ENCODE assay signal across 8 cellular contexts in genomic region chr17:48505788-48506187, GRCh38. TPM values are rescaled to one million over a fixed set of nuclear protein-coding genes. Genes with fewer than 3 reads are reported as not detected.
A peak's percentile ranks its signal among the peaks of the same experiment; 100 is the strongest.
DNase-seq lines count a peak whose midpoint lies in the region; ATAC-seq, FAIRE-seq and TF ChIP-seq lines count a peak whose summit lies in the region.

No MANE protein-coding gene starts in this region.

- H2AFZ ChIP-seq in OCI-LY7 (ENCODE audit: low read length) (no peak overlapping the region), astrocyte (ENCODE audit: low read depth, low read length) (no peak overlapping the region)

- no peaks in the 10 kb centered on the region for H3K27me3 ChIP-seq in astrocyte (ENCODE audit: insufficient read depth, low read length)

- H3K79me2 ChIP-seq in OCI-LY7 (ENCODE audit: insufficient read depth, low read depth, low read length), result no peaks in the 10 kb centered on the region
- no peaks in the 10 kb centered on the region for H3K79me2 ChIP-seq in astrocyte (ENCODE audit: insufficient read depth, low read length)

- intact Hi-C loops in Calu3 (cut with micrococcal nuclease; ENCODE audit: unreplicated experiment), result loop anchor here (5.0 kb wide), 1 partner anchor 37 kb away; no protein-coding TSS in a partner anchor
- intact Hi-C loops in OCI-LY7 (cut with micrococcal nuclease; ENCODE audit: unreplicated experiment), result no loop called here

- TF ChIP-seq CTCF in Calu3 (IDR thresholded peaks at IDR 0.05; ENCODE audit: unreplicated experiment) (no peak), OCI-LY7 (conservative IDR thresholded peaks at IDR 0.05; ENCODE audit: low read length) (no peak), astrocyte (IDR thresholded peaks at IDR 0.05; ENCODE audit: insufficient read depth, low read depth, low read length) (no peak), chondrocyte (IDR thresholded peaks at IDR 0.05) (no peak)

- no peaks in the 10 kb centered on the region for H3K36me3 Mint-ChIP-seq in Calu3 (ENCODE audit: insufficient read depth, unreplicated experiment)
- no peaks in the 10 kb centered on the region for H3K36me3 Mint-ChIP-seq in astrocyte (ENCODE audit: low read depth, unreplicated experiment)
- H3K36me3 Mint-ChIP-seq in naive thymus-derived CD8-positive, alpha-beta T cell, result no peaks in the 10 kb centered on the region
- no peaks in the 10 kb centered on the region for H3K36me3 Mint-ChIP-seq in chondrocyte (ENCODE audit: low read depth)

- H3K4me1 ChIP-seq in OCI-LY7 (ENCODE audit: insufficient read depth, low read length, poor library complexity, severe bottlenecking), result peaks cover 21% of the 10 kb centered on the region
- peaks cover 18% of the 10 kb centered on the region for H3K4me1 ChIP-seq in astrocyte (ENCODE audit: insufficient read depth, low read length)

- H3K27ac Mint-ChIP-seq in Calu3 (ENCODE audit: unreplicated experiment), result no peak overlapping the region
- H3K27ac Mint-ChIP-seq in astrocyte (ENCODE audit: unreplicated experiment), result peak overlapping the region; percentile 67
- peak overlapping the region in 3 of 10 donors; percentile 9 to 82 (median 76) for H3K27ac Mint-ChIP-seq in naive thymus-derived CD8-positive, alpha-beta T cell
- no peak overlapping the region for H3K27ac Mint-ChIP-seq in chondrocyte (ENCODE audit: unreplicated experiment)

- H3K4me3 Mint-ChIP-seq in Calu3 (ENCODE audit: low read depth, unreplicated experiment) (no peak overlapping the region), astrocyte (ENCODE audit: unreplicated experiment) (peak overlapping the region; percentile 21), chondrocyte (ENCODE audit: unreplicated experiment) (no peak overlapping the region)
- H3K4me3 Mint-ChIP-seq in naive thymus-derived CD8-positive, alpha-beta T cell, result no peak overlapping the region

- POLR2A ChIA-PET in OCI-LY7 (lab: Charles Lee), result no interaction called here
- POLR2A ChIA-PET in naive thymus-derived CD8-positive, alpha-beta T cell (lab: Charles Lee), result no interaction called here

- H3K9me3 ChIP-seq in OCI-LY7 (ENCODE audit: low read length), result no peaks in the 10 kb centered on the region
- H3K9me3 ChIP-seq in astrocyte (ENCODE audit: insufficient read depth, low read depth, low read length), result no peaks in the 10 kb centered on the region

- peaks cover 17% of the 10 kb centered on the region for H3K4me1 Mint-ChIP-seq in Calu3 (ENCODE audit: low read depth, unreplicated experiment)
- H3K4me1 Mint-ChIP-seq in astrocyte (ENCODE audit: low read depth, unreplicated experiment), result peaks cover 11% of the 10 kb centered on the region
- H3K4me1 Mint-ChIP-seq in naive thymus-derived CD8-positive, alpha-beta T cell, result peaks cover 0 to 16% (median under 1%) of the 10 kb centered on the region in 4 donors
- no peaks in the 10 kb centered on the region for H3K4me1 Mint-ChIP-seq in chondrocyte (ENCODE audit: low read depth)

- no peak overlapping the region for H3K9ac ChIP-seq in astrocyte (ENCODE audit: low read length)

- CTCF ChIA-PET in Calu3 (lab: Charles Lee) (interaction anchor here (0.5 to 2.1 kb wide), 18 partner anchors 8 to 1651 kb away, joined by 3 to 13 read pairs (median 4); no protein-coding TSS in a partner anchor), OCI-LY7 (lab: Charles Lee; ENCODE audit: unreplicated experiment) (no interaction called here)

- no peak overlapping the region for H3K27ac ChIP-seq in OCI-LY7 (ENCODE audit: low read depth, low read length, poor library complexity, severe bottlenecking)
- peak overlapping the region; percentile 11 for H3K27ac ChIP-seq in astrocyte (ENCODE audit: low read depth, low read length)

- H3K27me3 Mint-ChIP-seq in Calu3 (ENCODE audit: unreplicated experiment) (peaks cover 35% of the 10 kb centered on the region), astrocyte (ENCODE audit: low read depth, unreplicated experiment) (peaks cover 36% of the 10 kb centered on the region), chondrocyte (ENCODE audit: low read depth) (peaks cover 41% of the 10 kb centered on the region)
- peaks cover 6 to 36% (median 14%) of the 10 kb centered on the region in 5 donors for H3K27me3 Mint-ChIP-seq in naive thymus-derived CD8-positive, alpha-beta T cell

- H3K4me3 ChIP-seq in OCI-LY7 (ENCODE audit: low read depth, low read length, poor library complexity, severe bottlenecking), result no peak overlapping the region
- no peak overlapping the region for H3K4me3 ChIP-seq in astrocyte (ENCODE audit: insufficient read depth, low read depth, low read length)

- ATAC-seq in GM19397 (IDR thresholded peaks at IDR 0.05; ENCODE audit: unreplicated experiment), result peak; percentile 76
- peak; percentile 72 for ATAC-seq in HG03439 (IDR thresholded peaks at IDR 0.05; ENCODE audit: unreplicated experiment)
- ATAC-seq in naive thymus-derived CD8-positive, alpha-beta T cell, result peak; percentile 72 to 82

- H3K9me3 Mint-ChIP-seq in Calu3 (ENCODE audit: low read depth, unreplicated experiment), result no peaks in the 10 kb centered on the region
- H3K9me3 Mint-ChIP-seq in astrocyte (ENCODE audit: unreplicated experiment), result no peaks in the 10 kb centered on the region
- no peaks in the 10 kb centered on the region for H3K9me3 Mint-ChIP-seq in naive thymus-derived CD8-positive, alpha-beta T cell
- no peaks in the 10 kb centered on the region for H3K9me3 Mint-ChIP-seq in chondrocyte (ENCODE audit: low read depth)

- H3K9me2 ChIP-seq in OCI-LY7 (ENCODE audit: insufficient read depth, low read length), result no peaks in the 10 kb centered on the region

- peak; percentile 66 for DNase-seq in Calu3
- DNase-seq in OCI-LY7 (ENCODE audit: low spot score), result peak; percentile 37
- peak; percentile 91 for DNase-seq in astrocyte (ENCODE audit: low read depth)
- peak in 1 of 10 donors; percentile 12 for DNase-seq in naive thymus-derived CD8-positive, alpha-beta T cell
- no peak for DNase-seq in chondrocyte (ENCODE audit: low spot score)
- DNase-seq in NCI-H82 (lab: John Stamatoyannopoulos, UW), result no peak

- H3K36me3 ChIP-seq in OCI-LY7 (ENCODE audit: insufficient read depth, low read length), result no peaks in the 10 kb centered on the region
- H3K36me3 ChIP-seq in astrocyte (ENCODE audit: insufficient read depth, low read length), result no peaks in the 10 kb centered on the region

- H3K4me2 ChIP-seq in OCI-LY7 (ENCODE audit: low read length) (peak overlapping the region; percentile 42), astrocyte (ENCODE audit: low read length) (peak overlapping the region; percentile 29)

- H4K20me1 ChIP-seq in OCI-LY7 (ENCODE audit: insufficient read depth, low read length) (no peaks in the 10 kb centered on the region), astrocyte (ENCODE audit: insufficient read depth, low read length) (no peaks in the 10 kb centered on the region)

- BruUV-seq in Calu3 (replicated peaks; lab: Mats Ljungman, UMichigan) (no TSS peak), OCI-LY7 (replicated peaks; lab: Mats Ljungman, UMichigan) (no TSS peak)

- FAIRE-seq in astrocyte (lab: Jason Lieb, UNC), result peak; percentile 87

RNA-seq across cellular contexts. Expression of gene HOXB1, which starts 25.0 kb away (rescaled TPM):
- total RNA-seq in Calu3 (2022) (not detected in 2 replicates), OCI-LY7 (2022) (not detected in 2 replicates), astrocyte (not detected in 2 replicates), chondrocyte (not detected in 3 replicates)
- not detected in 2 replicates for total RNA-seq in OCI-LY7 (2014; rRNA removed; shearing (Covaris generic))
- total RNA-seq in naive thymus-derived CD8-positive, alpha-beta T cell, result not detected
- polyA plus RNA-seq in naive thymus-derived CD8-positive, alpha-beta T cell, result not detected

RNA-seq across cellular contexts. Expression of gene HOXB2, which starts 39.1 kb away (rescaled TPM):
- total RNA-seq in Calu3 (2022) (24.5 and 32.6 TPM in 2 replicates), OCI-LY7 (2022) (not detected in 2 replicates), astrocyte (0.41 and 1.8 TPM in 2 replicates), chondrocyte (0.72 TPM in 2 of 3 replicates, not detected in the other)
- not detected in 2 replicates for total RNA-seq in OCI-LY7 (2014; rRNA removed; shearing (Covaris generic))
- 10 to 100 TPM; 31.9 to 32.4 TPM for total RNA-seq in naive thymus-derived CD8-positive, alpha-beta T cell
- polyA plus RNA-seq in naive thymus-derived CD8-positive, alpha-beta T cell, result 10 to 100 TPM in 1 of 3 donors, 1 to 10 TPM in 2; 7.6 to 16.4 (median 8.2) TPM

Comparison
In these comparisons a context has a peak if more than half of its experiments do, and no peak if none do; other contexts are left out.
1. DNase-seq: peak in Calu3 (single experiment), OCI-LY7 (single experiment) and astrocyte (single experiment); none in chondrocyte (single experiment) and NCI-H82 (single experiment).
2. Peak in every context shown above with its lines, with median percentiles within 50 percentile points of each other: ATAC-seq.